In genomic region chr1:151867321-151867720, GRCh38 we compare ENCODE assay signal across 1 cellular context.
A peak's percentile ranks its signal among the peaks of the same experiment; 100 is the strongest.
TF ChIP-seq lines count a peak whose summit lies in the region.

No MANE protein-coding gene starts in this region.

TF ChIP-seq in IMR-90, 13 proteins besides CTCF, POLR2A, EP300 and RAD21:
- TF ChIP-seq BHLHE40 (IDR thresholded peaks at IDR 0.05; ENCODE audit: low read depth, low read length), result no peak
- TF ChIP-seq MAZ (IDR thresholded peaks at IDR 0.05; ENCODE audit: borderline replicate concordance, low read depth, low read length), result no peak
- TF ChIP-seq MAFK (IDR thresholded peaks at IDR 0.05; ENCODE audit: low read depth, low read length), result no peak
- TF ChIP-seq RCOR1 (IDR thresholded peaks at IDR 0.05; ENCODE audit: insufficient replicate concordance, low read length), result no peak
- TF ChIP-seq RFX5 (IDR thresholded peaks at IDR 0.05; ENCODE audit: low read depth, low read length), result no peak
- no peak for TF ChIP-seq NFE2L2 (IDR thresholded peaks at IDR 0.05; ENCODE audit: low read depth, low read length)
- 0 out of 2 replicates have a peak, but pooled peaks have one; percentile 17 for TF ChIP-seq CEBPB (IDR thresholded peaks at IDR 0.05; ENCODE audit: low read depth, low read length)
